ENCODE assay signal across 1 cellular context in genomic region chr18:3468833-3469232, GRCh38.
TF ChIP-seq lines count a peak whose summit lies in the region.

No MANE protein-coding gene starts in this region.

TF ChIP-seq in HEK293, 187 proteins besides CTCF, POLR2A, EP300 and RAD21 (continued from another document):
- no peak for TF ChIP-seq ZBTB49 (tag by site-specific recombination; IDR thresholded peaks at IDR 0.05; ENCODE audit: low read depth)
- TF ChIP-seq ZNF416 (tag by site-specific recombination; IDR thresholded peaks at IDR 0.05), result no peak
- no peak for TF ChIP-seq ZNF121 (tag by site-specific recombination; IDR thresholded peaks at IDR 0.05)
- TF ChIP-seq, protein P1, sequence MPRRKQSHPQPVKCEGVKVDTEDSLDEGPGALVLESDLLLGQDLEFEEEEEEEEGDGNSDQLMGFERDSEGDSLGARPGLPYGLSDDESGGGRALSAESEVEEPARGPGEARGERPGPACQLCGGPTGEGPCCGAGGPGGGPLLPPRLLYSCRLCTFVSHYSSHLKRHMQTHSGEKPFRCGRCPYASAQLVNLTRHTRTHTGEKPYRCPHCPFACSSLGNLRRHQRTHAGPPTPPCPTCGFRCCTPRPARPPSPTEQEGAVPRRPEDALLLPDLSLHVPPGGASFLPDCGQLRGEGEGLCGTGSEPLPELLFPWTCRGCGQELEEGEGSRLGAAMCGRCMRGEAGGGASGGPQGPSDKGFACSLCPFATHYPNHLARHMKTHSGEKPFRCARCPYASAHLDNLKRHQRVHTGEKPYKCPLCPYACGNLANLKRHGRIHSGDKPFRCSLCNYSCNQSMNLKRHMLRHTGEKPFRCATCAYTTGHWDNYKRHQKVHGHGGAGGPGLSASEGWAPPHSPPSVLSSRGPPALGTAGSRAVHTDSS (tag by site-specific recombination; IDR thresholded peaks at IDR 0.05), result no peak
- no peak for TF ChIP-seq ZNF324 (tag by site-specific recombination; IDR thresholded peaks at IDR 0.05)
- 0 out of 2 replicates have a peak, but pooled peaks have one; percentile 32 for TF ChIP-seq ATF2 (tag by site-specific recombination; IDR thresholded peaks at IDR 0.05; ENCODE audit: low read depth)
